8 cellular contexts compared by ENCODE assay signal in genomic region chr2:238287702-238288649, GRCh38. TPM values are rescaled to one million over a fixed set of nuclear protein-coding genes. Genes with fewer than 3 reads are reported as not detected.
DNase-seq lines count a peak whose midpoint lies in the region; ATAC-seq and TF ChIP-seq lines count a peak whose summit lies in the region.

A gene with protein sequence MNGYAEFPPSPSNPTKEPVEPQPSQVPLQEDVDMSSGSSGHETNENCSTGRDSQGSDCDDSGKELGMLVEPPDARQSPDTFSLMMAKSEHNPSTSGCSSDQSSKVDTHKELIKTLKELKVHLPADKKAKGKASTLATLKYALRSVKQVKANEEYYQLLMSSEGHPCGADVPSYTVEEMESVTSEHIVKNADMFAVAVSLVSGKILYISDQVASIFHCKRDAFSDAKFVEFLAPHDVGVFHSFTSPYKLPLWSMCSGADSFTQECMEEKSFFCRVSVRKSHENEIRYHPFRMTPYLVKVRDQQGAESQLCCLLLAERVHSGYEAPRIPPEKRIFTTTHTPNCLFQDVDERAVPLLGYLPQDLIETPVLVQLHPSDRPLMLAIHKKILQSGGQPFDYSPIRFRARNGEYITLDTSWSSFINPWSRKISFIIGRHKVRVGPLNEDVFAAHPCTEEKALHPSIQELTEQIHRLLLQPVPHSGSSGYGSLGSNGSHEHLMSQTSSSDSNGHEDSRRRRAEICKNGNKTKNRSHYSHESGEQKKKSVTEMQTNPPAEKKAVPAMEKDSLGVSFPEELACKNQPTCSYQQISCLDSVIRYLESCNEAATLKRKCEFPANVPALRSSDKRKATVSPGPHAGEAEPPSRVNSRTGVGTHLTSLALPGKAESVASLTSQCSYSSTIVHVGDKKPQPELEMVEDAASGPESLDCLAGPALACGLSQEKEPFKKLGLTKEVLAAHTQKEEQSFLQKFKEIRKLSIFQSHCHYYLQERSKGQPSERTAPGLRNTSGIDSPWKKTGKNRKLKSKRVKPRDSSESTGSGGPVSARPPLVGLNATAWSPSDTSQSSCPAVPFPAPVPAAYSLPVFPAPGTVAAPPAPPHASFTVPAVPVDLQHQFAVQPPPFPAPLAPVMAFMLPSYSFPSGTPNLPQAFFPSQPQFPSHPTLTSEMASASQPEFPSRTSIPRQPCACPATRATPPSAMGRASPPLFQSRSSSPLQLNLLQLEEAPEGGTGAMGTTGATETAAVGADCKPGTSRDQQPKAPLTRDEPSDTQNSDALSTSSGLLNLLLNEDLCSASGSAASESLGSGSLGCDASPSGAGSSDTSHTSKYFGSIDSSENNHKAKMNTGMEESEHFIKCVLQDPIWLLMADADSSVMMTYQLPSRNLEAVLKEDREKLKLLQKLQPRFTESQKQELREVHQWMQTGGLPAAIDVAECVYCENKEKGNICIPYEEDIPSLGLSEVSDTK (N-terminal part only) (minus strand): TSS chr2:238288610. CDS start chr2:238277936, 10,674 bp downstream.

- no peaks in the 10 kb centered on the region for H4K20me1 ChIP-seq in osteoblast (ENCODE audit: insufficient read depth, low read length)

- peak within 1 kb of the TSS; percentile 72 for H2AFZ ChIP-seq in osteoblast (ENCODE audit: low read length)

- in situ Hi-C loops in Panc1 (cut with HindIII; ENCODE audit: low pct_unique_long_range_greater_than_20kb, low sequenced_read_pairs) = no loop called here

- H3K27me3 ChIP-seq in CD4-positive, alpha-beta T cell (ENCODE audit: control insufficient read depth, insufficient read depth, low read length) = no peaks in the 10 kb centered on the region
- H3K27me3 ChIP-seq in Panc1 (ENCODE audit: control insufficient read depth, insufficient read depth, low read length) = no peaks in the 10 kb centered on the region
- H3K27me3 ChIP-seq in osteoblast (ENCODE audit: insufficient read depth, low read length) = no peaks in the 10 kb centered on the region

- peaks cover 45% of the 10 kb centered on the region for H3K4me1 Mint-ChIP-seq in CD4-positive, alpha-beta T cell (ENCODE audit: low read depth)

- peak within 1 kb of the TSS; percentile 99 for H3K27ac Mint-ChIP-seq in CD4-positive, alpha-beta T cell
- H3K27ac Mint-ChIP-seq in activated naive CD4-positive, alpha-beta T cell treated with anti-CD3 and anti-CD28 coated beads, Interleukin-2, amount 50 U/mL, for 72 hours = peak within 1 kb of the TSS; percentile 93

- peaks cover 35% of the 10 kb centered on the region for H3K4me1 ChIP-seq in Panc1 (ENCODE audit: control insufficient read depth, insufficient read depth, low read length)
- peaks cover 40% of the 10 kb centered on the region for H3K4me1 ChIP-seq in osteoblast (ENCODE audit: insufficient read depth, low read length)

- H3K36me3 Mint-ChIP-seq in CD4-positive, alpha-beta T cell (ENCODE audit: low read depth) = peaks cover 8% of the 10 kb centered on the region
- H3K36me3 Mint-ChIP-seq in activated naive CD4-positive, alpha-beta T cell treated with anti-CD3 and anti-CD28 coated beads, Interleukin-2, amount 50 U/mL, for 72 hours = no peaks in the 10 kb centered on the region

- peak within 1 kb of the TSS; percentile 81 for H3K27ac ChIP-seq in CD4-positive, alpha-beta T cell (ENCODE audit: low read depth, low read length)
- H3K27ac ChIP-seq in Panc1 (ENCODE audit: low read length) (peak within 1 kb of the TSS; percentile 89), osteoblast (ENCODE audit: low read depth, low read length) (peak within 1 kb of the TSS; percentile 99)

- TF ChIP-seq CTCF in CD4-positive, alpha-beta T cell (IDR thresholded peaks at IDR 0.05) = no peak
- TF ChIP-seq CTCF in Panc1 (IDR thresholded peaks at IDR 0.05) = no peak; the same call in 1 of the 2 replicates
- peak; percentile 10 for TF ChIP-seq CTCF in osteoblast (IDR thresholded peaks at IDR 0.05; ENCODE audit: extremely low read depth, low read depth, low read length)

- no peaks in the 10 kb centered on the region for H3K27me3 Mint-ChIP-seq in CD4-positive, alpha-beta T cell

- peak in 6 of 10 experiments; percentile 4 to 49 (median 26) for DNase-seq in CD4-positive, alpha-beta T cell
- no peak for DNase-seq in Panc1 (ENCODE audit: low read depth, low spot score)
- DNase-seq in activated naive CD4-positive, alpha-beta T cell treated with anti-CD3 and anti-CD28 coated beads, Interleukin-2, amount 50 U/mL, for 72 hours (ENCODE audit: low spot score in 2 of 2) = peak; percentile 45 to 62
- peak; percentile 71 for DNase-seq in Right ventricle myocardium superior
- peak; percentile 97 for DNase-seq in osteoblast (ENCODE audit: insufficient read length, low spot score, missing footprints)
- DNase-seq in ecto neural progenitor cell (ENCODE audit: low spot score) = no peak

- BruUV-seq in Panc1 (replicated peaks; lab: Mats Ljungman, UMichigan) = no TSS peak

- POLR2A ChIA-PET in CD4-positive, alpha-beta T cell (lab: Charles Lee) = interaction anchor here (0.7 to 1.7 kb wide), 8 partner anchors 33 to 1737 kb away, joined by 3 to 10 read pairs (median 4); partner anchors contain the start of genes HES6, ILKAP, NDUFA10 and SCLY
- POLR2A ChIA-PET in Panc1 (lab: Charles Lee) = interaction anchor here (0.6 kb wide), 1 partner anchor 554 kb away, joined by 3 read pairs; no protein-coding TSS in a partner anchor

- H3K9me3 Mint-ChIP-seq in CD4-positive, alpha-beta T cell = no peaks in the 10 kb centered on the region
- no peaks in the 10 kb centered on the region for H3K9me3 Mint-ChIP-seq in activated naive CD4-positive, alpha-beta T cell treated with anti-CD3 and anti-CD28 coated beads, Interleukin-2, amount 50 U/mL, for 72 hours

- H3K9me3 ChIP-seq in CD4-positive, alpha-beta T cell (ENCODE audit: control insufficient read depth, low read length) = no peaks in the 10 kb centered on the region
- H3K9me3 ChIP-seq in Panc1 (ENCODE audit: control insufficient read depth, insufficient read depth, low read depth, low read length) (no peaks in the 10 kb centered on the region), osteoblast (ENCODE audit: low read depth, low read length) (no peaks in the 10 kb centered on the region)

- H3K4me3 Mint-ChIP-seq in CD4-positive, alpha-beta T cell = peak within 1 kb of the TSS; percentile 99

- H3K79me2 ChIP-seq in osteoblast (ENCODE audit: insufficient read depth, low read length) = peaks cover 22% of the 10 kb centered on the region

- H3K4me2 ChIP-seq in osteoblast (ENCODE audit: insufficient read depth, low read length) = peak within 1 kb of the TSS; percentile 92

- CTCF ChIA-PET in CD4-positive, alpha-beta T cell (lab: Charles Lee) = interaction anchor here (0.6 kb wide), 1 partner anchor 56 kb away, joined by 3 read pairs; no protein-coding TSS in a partner anchor
- CTCF ChIA-PET in Panc1 (lab: Charles Lee) = no interaction called here

- no peaks in the 10 kb centered on the region; the same call in 1 of the 2 replicates for H3K36me3 ChIP-seq in Panc1 (ENCODE audit: control insufficient read depth, insufficient read depth, low read length)
- no peaks in the 10 kb centered on the region for H3K36me3 ChIP-seq in osteoblast (ENCODE audit: insufficient read depth, low read length)

- peak; percentile 8 for ATAC-seq in CD4-positive, alpha-beta T cell (ENCODE audit: poor library complexity)
- peak; percentile 36 for ATAC-seq in GM18907 (IDR thresholded peaks at IDR 0.05; ENCODE audit: unreplicated experiment)
- ATAC-seq in HG03135 (IDR thresholded peaks at IDR 0.05; ENCODE audit: unreplicated experiment) = peak; percentile 32
- peak; percentile 65 for ATAC-seq in Panc1
- ATAC-seq in activated naive CD4-positive, alpha-beta T cell treated with anti-CD3 and anti-CD28 coated beads, Interleukin-2, amount 50 U/mL, for 72 hours = peak; percentile 29 to 36
- ATAC-seq in Right ventricle myocardium superior (ENCODE audit: poor library complexity) = peak; percentile 23

- intact Hi-C loops in CD4-positive, alpha-beta T cell (cut with DNase I, micrococcal nuclease) = loop anchor here (1.0 to 5.0 kb wide), 5 partner anchors 33 to 321 kb away; partner anchors contain the start of genes ILKAP (in 1 of the 2), SCLY (in 1 of the 2), TRAF3IP1 (in 1 of the 2) and UBE2F (in 1 of the 2)
- intact Hi-C loops in Panc1 (cut with micrococcal nuclease; ENCODE audit: unreplicated experiment) (no loop called here), Right ventricle myocardium superior (cut with DNase I) (no loop called here)

- H3K4me3 ChIP-seq in Panc1 (ENCODE audit: low read depth in 2 of 2, low read length in 2 of 2) = peak within 1 kb of the TSS; percentile 82 to 87
- H3K4me3 ChIP-seq in osteoblast (ENCODE audit: insufficient read depth, low read length) = peak within 1 kb of the TSS; percentile 88

RNA-seq across cellular contexts. Expression of the gene that starts here (rescaled TPM):
- total RNA-seq in CD4-positive, alpha-beta T cell = 10 to 100 TPM; 33.8 to 38.2 TPM
- total RNA-seq in Panc1 (2021; ENCODE audit: unreplicated experiment) (9.9 TPM), Right ventricle myocardium superior (3.6 TPM), osteoblast (7.4 and 9.4 TPM in 2 replicates)
- polyA plus RNA-seq in Panc1 (2012; ENCODE audit: insufficient read length) = 3.4 TPM
- 10 to 100 TPM; 11.5 to 15.0 TPM for total RNA-seq in activated naive CD4-positive, alpha-beta T cell treated with anti-CD3 and anti-CD28 coated beads, Interleukin-2, amount 50 U/mL, for 72 hours

Comparison
In these comparisons a context has a peak if more than half of its experiments do, and no peak if none do; other contexts are left out.
1. ATAC-seq: peak in every context shown above with its lines; median percentile 65 in Panc1; 36 in GM18907; 32 in activated naive CD4-positive, alpha-beta T cell treated with anti-CD3 and anti-CD28 coated beads, Interleukin-2, amount 50 U/mL, for 72 hours; 32 in HG03135; 23 in Right ventricle myocardium superior; 8 in CD4-positive, alpha-beta T cell.
2. DNase-seq: peak in CD4-positive, alpha-beta T cell (6 of 10), activated naive CD4-positive, alpha-beta T cell treated with anti-CD3 and anti-CD28 coated beads, Interleukin-2, amount 50 U/mL, for 72 hours (2 of 2), Right ventricle myocardium superior (single experiment) and osteoblast (single experiment); none in Panc1 (single experiment) and ecto neural progenitor cell (single experiment).
3. intact Hi-C loops: an anchor here in CD4-positive, alpha-beta T cell (1.0 to 5.0 kb wide); none called in Panc1 and Right ventricle myocardium superior.
4. Peak in every context shown above with its lines, with median percentiles within 50 percentile points of each other: H3K27ac ChIP-seq.